Comparison of ENCODE assay signal across 29 cellular contexts in genomic region chr10:23604613-23605012, GRCh38.
"Had no signal": no experiment of that assay in that cellular context is flagged by ENCODE, and none has a peak within 500 bp of the region (broad histone marks: within the 10 kb centered on the region; RNA-seq: fewer than 3 reads in every experiment).

No MANE protein-coding gene starts in this region.

- DNase-seq: activated CD4-positive, alpha-beta T cell treated with anti-CD3 and anti-CD28 coated beads for 1 hour; activated CD4-positive, alpha-beta T cell treated with anti-CD3 and anti-CD28 coated beads for 4 hours; activated CD4-positive, alpha-beta T cell treated with anti-CD3 and anti-CD28 coated beads, Interleukin-2, amount 10 ng/mL, durations not matched to agents 7 days and 5 days; activated CD4-positive, alpha-beta T cell treated with anti-CD3 and anti-CD28 coated beads, Interleukin-2, amount 50 U/mL, for 4 hours; activated CD8-positive, alpha-beta memory T cell treated with anti-CD3 and anti-CD28 coated beads for 24 hours; activated CD8-positive, alpha-beta T cell treated with anti-CD3 and anti-CD28 coated beads for 36 hours; activated effector memory CD4-positive, alpha-beta T cell treated with Interleukin-2 at 50 U/mL for 16 hours; activated gamma-delta T cell treated with Interleukin-2 at 50 U/mL for 16 hours; activated naive CD4-positive, alpha-beta T cell treated with Interleukin-2 at 50 U/mL for 16 hours; activated naive CD8-positive, alpha-beta T cell treated with anti-CD3 and anti-CD28 coated beads for 36 hours; activated naive CD8-positive, alpha-beta T cell treated with anti-CD3 and anti-CD28 coated beads, Interleukin-2, amount 50 U/mL, for 24 hours; activated T-cell treated with anti-CD3 and anti-CD28 coated beads, Interleukin-2, amount 50 U/mL, for 4 hours; adrenal gland; amygdala; aorta; body of pancreas; caudate nucleus; cortex of kidney; dermis blood vessel endothelial cell; effector CD4-positive, alpha-beta T cell; effector memory CD8-positive, alpha-beta T cell; foreskin fibroblast; T-helper 1 cell; T-helper 17 cell; T1000 had no signal

- H3K9me3 Mint-ChIP-seq: activated CD4-positive, alpha-beta T cell treated with anti-CD3 and anti-CD28 coated beads, Interleukin-2, amount 10 ng/mL, durations not matched to agents 7 days and 5 days; activated CD8-positive, alpha-beta T cell treated with anti-CD3 and anti-CD28 coated beads for 36 hours; activated naive CD4-positive, alpha-beta T cell treated with anti-CD3 and anti-CD28 coated beads, Interleukin-2, amount 50 U/mL, for 24 hours; activated naive CD8-positive, alpha-beta T cell treated with anti-CD3 and anti-CD28 coated beads for 36 hours; activated naive CD8-positive, alpha-beta T cell treated with anti-CD3 and anti-CD28 coated beads, Interleukin-2, amount 50 U/mL, for 24 hours; activated T-cell treated with anti-CD3 and anti-CD28 coated beads, Interleukin-2, amount 50 U/mL, for 4 hours; activated T-helper 17 cell treated with anti-CD3 and anti-CD28 coated beads, Interleukin-2, amount 50 U/mL, for 72 hours; effector memory CD8-positive, alpha-beta T cell; T-helper 2 cell treated with Interferon-gamma antibody and Interleukin-4, amounts not matched to agents 5 μg/mL and 100 μg/mL, for 36 hours had no signal

- H3K27ac Mint-ChIP-seq: activated CD4-positive, alpha-beta T cell treated with anti-CD3 and anti-CD28 coated beads, Interleukin-2, amount 10 ng/mL, durations not matched to agents 7 days and 5 days; activated CD8-positive, alpha-beta T cell treated with anti-CD3 and anti-CD28 coated beads for 36 hours; activated naive CD4-positive, alpha-beta T cell treated with anti-CD3 and anti-CD28 coated beads, Interleukin-2, amount 50 U/mL, for 24 hours; activated naive CD8-positive, alpha-beta T cell treated with anti-CD3 and anti-CD28 coated beads for 36 hours; activated naive CD8-positive, alpha-beta T cell treated with anti-CD3 and anti-CD28 coated beads, Interleukin-2, amount 50 U/mL, for 24 hours; activated T-helper 17 cell treated with anti-CD3 and anti-CD28 coated beads, Interleukin-2, amount 50 U/mL, for 72 hours; effector memory CD8-positive, alpha-beta T cell; T-helper 17 cell; T-helper 2 cell treated with Interferon-gamma antibody and Interleukin-4, amounts not matched to agents 5 μg/mL and 100 μg/mL, for 36 hours; WTC11 had no signal

- H3K4me3 ChIP-seq: adrenal gland, body of pancreas had no signal

- H3K36me3 Mint-ChIP-seq: activated naive CD4-positive, alpha-beta T cell treated with anti-CD3 and anti-CD28 coated beads, Interleukin-2, amount 50 U/mL, for 24 hours had no signal

- H3K4me1 Mint-ChIP-seq: activated CD4-positive, alpha-beta T cell treated with anti-CD3 and anti-CD28 coated beads, Interleukin-2, amount 10 ng/mL, durations not matched to agents 7 days and 5 days; activated naive CD4-positive, alpha-beta T cell treated with anti-CD3 and anti-CD28 coated beads, Interleukin-2, amount 50 U/mL, for 24 hours; activated naive CD8-positive, alpha-beta T cell treated with anti-CD3 and anti-CD28 coated beads for 36 hours; activated naive CD8-positive, alpha-beta T cell treated with anti-CD3 and anti-CD28 coated beads, Interleukin-2, amount 50 U/mL, for 24 hours; activated T-helper 17 cell treated with anti-CD3 and anti-CD28 coated beads, Interleukin-2, amount 50 U/mL, for 72 hours; T-helper 17 cell; WTC11 had no signal

- H3K4me3 Mint-ChIP-seq: activated CD4-positive, alpha-beta T cell treated with anti-CD3 and anti-CD28 coated beads, Interleukin-2, amount 10 ng/mL, durations not matched to agents 7 days and 5 days; activated CD8-positive, alpha-beta T cell treated with anti-CD3 and anti-CD28 coated beads for 36 hours; activated naive CD4-positive, alpha-beta T cell treated with anti-CD3 and anti-CD28 coated beads, Interleukin-2, amount 50 U/mL, for 24 hours; activated naive CD8-positive, alpha-beta T cell treated with anti-CD3 and anti-CD28 coated beads for 36 hours; activated naive CD8-positive, alpha-beta T cell treated with anti-CD3 and anti-CD28 coated beads, Interleukin-2, amount 50 U/mL, for 24 hours; activated T-cell treated with anti-CD3 and anti-CD28 coated beads, Interleukin-2, amount 50 U/mL, for 4 hours; activated T-helper 17 cell treated with anti-CD3 and anti-CD28 coated beads, Interleukin-2, amount 50 U/mL, for 72 hours; effector memory CD8-positive, alpha-beta T cell; T-helper 17 cell; T-helper 2 cell treated with Interferon-gamma antibody and Interleukin-4, amounts not matched to agents 5 μg/mL and 100 μg/mL, for 36 hours; WTC11 had no signal

- H3K27me3 Mint-ChIP-seq: activated CD4-positive, alpha-beta T cell treated with anti-CD3 and anti-CD28 coated beads, Interleukin-2, amount 10 ng/mL, durations not matched to agents 7 days and 5 days; activated CD8-positive, alpha-beta T cell treated with anti-CD3 and anti-CD28 coated beads for 36 hours; activated naive CD4-positive, alpha-beta T cell treated with anti-CD3 and anti-CD28 coated beads, Interleukin-2, amount 50 U/mL, for 24 hours; activated naive CD8-positive, alpha-beta T cell treated with anti-CD3 and anti-CD28 coated beads for 36 hours; activated T-helper 17 cell treated with anti-CD3 and anti-CD28 coated beads, Interleukin-2, amount 50 U/mL, for 72 hours; effector memory CD8-positive, alpha-beta T cell had no signal
